ENCODE assay signal across 30 cellular contexts in the genomic region with DNA sequence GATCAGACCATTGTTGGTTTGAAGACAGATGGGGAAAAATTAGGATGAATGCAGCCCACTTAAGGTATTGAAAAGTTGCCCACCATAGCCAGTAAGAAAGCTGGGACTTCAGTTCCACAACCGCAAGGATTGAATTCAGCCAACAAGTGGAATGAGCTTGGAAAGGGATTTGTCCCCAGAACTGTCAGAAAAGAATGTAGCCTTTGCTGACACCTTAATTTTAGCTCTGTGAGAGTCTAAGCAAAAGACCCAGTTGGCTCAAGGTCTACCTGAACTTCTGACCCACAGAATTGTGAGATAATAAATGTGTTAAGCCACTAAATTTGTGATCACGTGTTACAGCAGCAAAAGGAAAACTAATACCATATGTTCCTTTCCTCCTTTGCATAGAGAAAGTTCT. TPM values are rescaled to one million over a fixed set of nuclear protein-coding genes. Genes with fewer than 3 reads are reported as not detected.
"Had no signal": no experiment of that assay in that cellular context is flagged by ENCODE, and none has a peak within 500 bp of the region (broad histone marks: within the 10 kb centered on the region; RNA-seq: fewer than 3 reads in every experiment).

No MANE protein-coding gene starts in this region.

- ATAC-seq: activated CD4-positive, alpha-beta T cell treated with anti-CD3 and anti-CD28 coated beads for 36 hours; activated CD4-positive, CD25-positive, alpha-beta regulatory T cell treated with anti-CD3 and anti-CD28 coated beads, Interleukin-2, amount 50 U/mL, for 24 hours; activated CD8-positive, alpha-beta memory T cell treated with anti-CD3 and anti-CD28 coated beads, Interleukin-2, amount 10 ng/mL, durations not matched to agents 7 days and 5 days; activated CD8-positive, alpha-beta T cell treated with anti-CD3 and anti-CD28 coated beads, Interleukin-2, amount 10 ng/mL, durations not matched to agents 7 days and 5 days; activated naive CD8-positive, alpha-beta T cell treated with anti-CD3 and anti-CD28 coated beads, Interleukin-2, amount 50 U/mL, for 24 hours; body of pancreas; esophagus mucosa; T-helper 17 cell had no signal

- H3K27ac ChIP-seq: adrenal gland, body of pancreas, coronary artery, dorsolateral prefrontal cortex, WERI-Rb-1 had no signal

- DNase-seq: activated B cell treated with CpG ODN at 0.5 μM for 24 hours; activated CD4-positive, alpha-beta memory T cell treated with anti-CD3 and anti-CD28 coated beads for 36 hours; activated CD4-positive, alpha-beta T cell treated with anti-CD3 and anti-CD28 coated beads for 36 hours; activated CD4-positive, alpha-beta T cell treated with anti-CD3 and anti-CD28 coated beads, Interleukin-2, amount 10 ng/mL, durations not matched to agents 24 days and 14 days; activated CD8-positive, alpha-beta memory T cell treated with anti-CD3 and anti-CD28 coated beads, Interleukin-2, amount 10 ng/mL, durations not matched to agents 7 days and 5 days; activated CD8-positive, alpha-beta memory T cell treated with anti-CD3 and anti-CD28 coated beads, Interleukin-2, amount 50 U/mL, for 4 hours; activated CD8-positive, alpha-beta T cell treated with anti-CD3 and anti-CD28 coated beads, Interleukin-2, amount 10 ng/mL, durations not matched to agents 7 days and 5 days; activated effector memory CD4-positive, alpha-beta T cell treated with anti-CD3 and anti-CD28 coated beads, Interleukin-2, amount 50 U/mL, for 16 hours; activated naive CD4-positive, alpha-beta T cell treated with anti-CD3 and anti-CD28 coated beads for 36 hours; activated naive CD8-positive, alpha-beta T cell treated with anti-CD3 and anti-CD28 coated beads for 36 hours; activated naive CD8-positive, alpha-beta T cell treated with anti-CD3 and anti-CD28 coated beads, Interleukin-2, amount 50 U/mL, for 24 hours; activated T-cell treated with anti-CD3 and anti-CD28 coated beads, Interleukin-2, amount 50 U/mL, for 1 hour; activated T-cell treated with anti-CD3 and anti-CD28 coated beads, Interleukin-2, amount 50 U/mL, for 48 hours; adrenal gland; amygdala; aorta; body of pancreas; dorsolateral prefrontal cortex; effector memory CD4-positive, alpha-beta T cell; endodermal cell; foreskin fibroblast; T-helper 1 cell; T-helper 17 cell; T1000; WERI-Rb-1 had no signal

- H3K4me3 ChIP-seq: adrenal gland, body of pancreas, coronary artery, dorsolateral prefrontal cortex had no signal

- H3K36me3 ChIP-seq: adrenal gland, WERI-Rb-1 had no signal

- H3K9me3 ChIP-seq: adrenal gland, body of pancreas had no signal

- H3K27me3 ChIP-seq: adrenal gland, body of pancreas, dorsolateral prefrontal cortex had no signal

- H3K4me1 ChIP-seq: adrenal gland, body of pancreas had no signal

RNA-seq across cellular contexts. Expression of gene PPFIA2, which starts 29.4 kb away (rescaled TPM):
- total RNA-seq: activated B cell treated with CpG ODN at 0.5 μM for 24 hours; activated CD4-positive, alpha-beta memory T cell treated with anti-CD3 and anti-CD28 coated beads for 36 hours; activated CD4-positive, alpha-beta T cell treated with anti-CD3 and anti-CD28 coated beads for 36 hours; activated CD4-positive, alpha-beta T cell treated with anti-CD3 and anti-CD28 coated beads, Interleukin-2, amount 10 ng/mL, durations not matched to agents 24 days and 14 days; activated CD8-positive, alpha-beta memory T cell treated with anti-CD3 and anti-CD28 coated beads, Interleukin-2, amount 10 ng/mL, durations not matched to agents 7 days and 5 days; activated CD8-positive, alpha-beta T cell treated with anti-CD3 and anti-CD28 coated beads, Interleukin-2, amount 10 ng/mL, durations not matched to agents 7 days and 5 days; activated naive CD4-positive, alpha-beta T cell treated with anti-CD3 and anti-CD28 coated beads for 36 hours; activated T-helper 1 cell treated with anti-CD3 and anti-CD28 coated beads, Interleukin-12 subunit alpha, Interleukin-12 subunit beta, Interleukin-2, Interleukin-4 antibody, amounts not matched to agents 30 ng/mL and 10 ng/mL and 1 ng/mL, durations not matched to agents 14 hours and 24 hours and 36 hours; activated T-helper 2 cell treated with anti-CD3 and anti-CD28 coated beads, Interferon-gamma antibody, Interleukin-2, Interleukin-4, amounts not matched to agents 10 μg/mL and 5 μg/mL and 100 μg/mL, durations not matched to agents 14 hours and 24 hours and 36 hours; esophagus mucosa; T-helper 17 cell had no signal
